In the genomic region with DNA sequence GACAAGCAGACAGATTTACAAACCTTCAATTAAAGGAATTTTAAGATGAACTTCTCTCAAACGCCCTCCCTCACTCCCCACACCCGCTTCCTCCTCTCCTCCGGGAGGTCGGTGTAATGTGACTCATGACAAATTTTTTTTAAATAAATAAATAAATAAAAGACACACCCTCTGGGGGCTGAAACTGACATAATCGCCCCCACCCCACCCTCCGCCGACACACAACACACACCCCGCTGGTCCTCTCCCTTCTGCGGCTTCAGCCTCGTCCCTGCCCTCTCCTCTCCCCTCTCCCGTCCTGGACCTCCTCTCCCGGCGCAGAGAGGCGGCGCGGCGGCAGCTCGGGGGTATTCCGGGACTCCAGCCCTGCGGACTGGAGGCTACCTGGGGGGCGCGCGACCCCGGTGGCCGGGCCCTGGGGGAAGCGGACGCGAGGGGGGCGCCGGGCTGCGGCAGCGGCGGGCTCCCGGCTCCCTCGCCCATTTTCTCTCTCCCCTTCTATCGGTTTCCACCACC, we compare ENCODE assay signal across 8 cellular contexts. TPM values are rescaled to one million over a fixed set of nuclear protein-coding genes. Genes with fewer than 3 reads are reported as not detected.
DNase-seq lines count a peak whose midpoint lies in the region; ATAC-seq, FAIRE-seq and TF ChIP-seq lines count a peak whose summit lies in the region.

No MANE protein-coding gene starts in this region.

- ATAC-seq in HG02610 (IDR thresholded peaks at IDR 0.05; ENCODE audit: unreplicated experiment) = peak; percentile 10

- TSS peak; percentile 97 for BruUV-seq in endothelial cell of umbilical vein (replicated peaks; lab: Mats Ljungman, UMichigan)

- H4K20me1 ChIP-seq in endothelial cell of umbilical vein (replicated peaks; ENCODE audit: control insufficient read depth, extremely low read depth, insufficient read depth, low read length) = peaks cover under 1% of the 10 kb centered on the region

- DNase-seq in GM12892 (ENCODE audit: insufficient read length) (peak; percentile 8), NCI-H2227 (lab: John Stamatoyannopoulos, UW; ENCODE audit: unreplicated experiment) (peak; percentile 56), endothelial cell of umbilical vein (ENCODE audit: low read depth, low spot score) (peak; percentile 71), mucosa of gallbladder (ENCODE audit: low spot score) (peak; percentile 46), cortex of kidney (lab: John Stamatoyannopoulos, UW) (no peak)
- DNase-seq in activated CD8-positive, alpha-beta memory T cell treated with anti-CD3 and anti-CD28 coated beads for 4 hours (ENCODE audit: low read depth in 2 of 2) = peak; percentile 27 to 43
- peak; percentile 23 to 37 for DNase-seq in stimulated activated CD8-positive, alpha-beta memory T cell treated with anti-CD3 and anti-CD28 coated beads, Interleukin-2, amount 100 ng/mL, for 1 hour (ENCODE audit: low read depth in 2 of 2)

- peak overlapping the region; percentile 99 for H3K4me2 ChIP-seq in endothelial cell of umbilical vein (ENCODE audit: insufficient read depth, low read length)

- no peaks in the 10 kb centered on the region for H3K9me3 ChIP-seq in endothelial cell of umbilical vein (replicated peaks; ENCODE audit: control insufficient read depth, insufficient read depth, low read length)

- CTCF ChIA-PET in endothelial cell of umbilical vein (lab: Charles Lee) = interaction anchor here (1.1 to 3.1 kb wide), 4 partner anchors 10 to 133 kb away, joined by 3 to 39 read pairs (median 8); no protein-coding TSS in a partner anchor

- H3K4me3 ChIP-seq in endothelial cell of umbilical vein (replicated peaks in 1 of 3; ENCODE audit: insufficient read depth in 1 of 3, low read depth in 1 of 3, low read length in 3 of 3) = peak overlapping the region; percentile 99

- no peaks in the 10 kb centered on the region for H3K36me3 ChIP-seq in endothelial cell of umbilical vein (ENCODE audit: control insufficient read depth in 2 of 2, extremely low read depth in 1 of 2, insufficient read depth in 2 of 2, low read length in 2 of 2)

- FAIRE-seq in GM12892 (lab: Jason Lieb, UNC) (no peak), endothelial cell of umbilical vein (lab: Jason Lieb, UNC) (peak; percentile 28)

- H2AFZ ChIP-seq in endothelial cell of umbilical vein (ENCODE audit: low read depth, low read length) = peak overlapping the region; percentile 99

- H3K27ac ChIP-seq in endothelial cell of umbilical vein (ENCODE audit: insufficient read depth, low read depth, low read length) = peak overlapping the region; percentile 78

- H3K4me1 ChIP-seq in endothelial cell of umbilical vein (ENCODE audit: control insufficient read depth, extremely low read depth, insufficient read depth, low read length) = peaks cover 13% of the 10 kb centered on the region

- H3K9me1 ChIP-seq in endothelial cell of umbilical vein (replicated peaks; ENCODE audit: control insufficient read depth, extremely low read depth, insufficient read depth, low read length) = no peaks in the 10 kb centered on the region

- H3K27me3 ChIP-seq in endothelial cell of umbilical vein (ENCODE audit: control insufficient read depth in 2 of 2, insufficient read depth in 2 of 2, low read length in 2 of 2) = peaks cover 8 to 10% of the 10 kb centered on the region in 2 experiments

- no peak for TF ChIP-seq POLR2A in GM12892 (IDR thresholded peaks at IDR 0.05; ENCODE audit: low read depth, low read length)
- no peak for TF ChIP-seq POLR2A in endothelial cell of umbilical vein (IDR thresholded peaks at IDR 0.05; ENCODE audit: low read depth, low read length)

- peak overlapping the region; percentile 91 for H3K9ac ChIP-seq in endothelial cell of umbilical vein (replicated peaks; ENCODE audit: extremely low read depth, insufficient read depth, low read length)

- intact Hi-C loops in endothelial cell of umbilical vein (cut with micrococcal nuclease) = loop anchor here (1.0 to 2.0 kb wide), 3 partner anchors 19 to 381 kb away; partner anchors contain the start of genes ACBD5 and PDSS1

- H3K79me2 ChIP-seq in endothelial cell of umbilical vein (ENCODE audit: control insufficient read depth, insufficient read depth, low read length) = peaks cover 52% of the 10 kb centered on the region

- no peak for TF ChIP-seq CTCF in endothelial cell of umbilical vein (IDR thresholded peaks at IDR 0.05; ENCODE audit: extremely low read depth in 1 of 2, insufficient read depth in 1 of 2, low read depth in 1 of 2, low read length in 2 of 2)

- dilution Hi-C loops in endothelial cell of umbilical vein (cut with MboI; ENCODE audit: extremely low pct_ligation_motif_present, low sequenced_read_pairs) = no loop called here

- POLR2A ChIA-PET in endothelial cell of umbilical vein (lab: Charles Lee) = no interaction called here

TF ChIP-seq in endothelial cell of umbilical vein, 7 proteins besides CTCF, POLR2A, EP300 and RAD21:
- TF ChIP-seq EZH2 (IDR thresholded peaks at IDR 0.05; ENCODE audit: borderline replicate concordance, low read depth, low read length, severe bottlenecking) (no peak), POLR2AphosphoS5 (IDR thresholded peaks at IDR 0.05; ENCODE audit: insufficient read depth, low read depth, low read length) (peak; percentile 27), FOS (IDR thresholded peaks at IDR 0.05; ENCODE audit: borderline replicate concordance, insufficient read depth, low read length) (peak; percentile 19), JUN (IDR thresholded peaks at IDR 0.05; ENCODE audit: borderline replicate concordance, insufficient read depth, insufficient read length, low read depth) (no peak), MYC (IDR thresholded peaks at IDR 0.05; ENCODE audit: low read depth, low read length) (no peak)

RNA-seq across cellular contexts. Expression of gene ABI1, which starts 0.7 kb away (rescaled TPM):
- polyA plus RNA-seq in GM12892 (2012; ENCODE audit: missing spikeins) = 48.9 TPM
- total RNA-seq in endothelial cell of umbilical vein (53.6 and 58.8 TPM in 2 replicates), mucosa of gallbladder (57.1 TPM)
- 59.1 and 63.0 TPM in 2 replicates for polyA plus RNA-seq in endothelial cell of umbilical vein
- polyA plus RNA-seq in endothelial cell of umbilical vein (2011; cell fraction: cytosol; rRNA removed) = 44.1 and 49.7 TPM in 2 replicates
- 46.8 and 56.6 TPM in 2 replicates for polyA plus RNA-seq in endothelial cell of umbilical vein (2011; cell fraction: nucleus; rRNA removed)
- polyA plus RNA-seq in endothelial cell of umbilical vein (2012) = 47.4 and 57.6 TPM in 2 replicates
- 37.2 and 48.9 TPM in 2 replicates for polyA minus RNA-seq in endothelial cell of umbilical vein
- polyA minus RNA-seq in endothelial cell of umbilical vein (2011; cell fraction: cytosol; rRNA and poly(A)+ RNA removed) = 9.2 TPM
- polyA minus RNA-seq in endothelial cell of umbilical vein (2011; cell fraction: nucleus; rRNA and poly(A)+ RNA removed) = 43.8 and 62.8 TPM in 2 replicates
